Comparison of ENCODE assay signal across 16 cellular contexts in the genomic region with DNA sequence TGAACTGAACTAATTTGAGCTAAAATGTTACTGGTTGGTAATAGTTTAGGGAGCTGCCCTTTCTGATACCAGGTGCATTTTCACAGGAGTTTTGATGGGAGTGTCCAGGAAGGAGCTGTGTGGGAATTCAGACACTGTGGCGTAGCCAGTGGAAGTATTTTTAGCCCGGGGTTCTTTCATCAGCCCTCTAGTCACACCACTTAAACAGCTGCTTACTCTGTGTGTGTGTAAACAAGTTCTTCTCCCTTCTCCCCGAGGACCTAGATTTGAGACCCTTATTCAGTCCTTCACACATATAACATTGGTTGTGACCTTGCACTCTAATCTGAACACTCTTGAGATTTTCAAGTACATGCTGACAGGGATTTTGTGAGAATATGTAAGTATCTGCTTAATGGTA.
"Had no signal": no experiment of that assay in that cellular context is flagged by ENCODE, and none has a peak within 500 bp of the region (broad histone marks: within the 10 kb centered on the region; RNA-seq: fewer than 3 reads in every experiment).

No MANE protein-coding gene starts in this region.

- H3K4me3 ChIP-seq: tibial artery, vagina had no signal

- H3K27ac ChIP-seq: parathyroid adenoma, tibial artery, vagina had no signal

- H3K27ac Mint-ChIP-seq: activated naive CD4-positive, alpha-beta T cell treated with anti-CD3 and anti-CD28 coated beads, Interleukin-2, amount 50 U/mL, for 24 hours; dendritic cell treated with granulocyte-macrophage colony-stimulating factor and Interleukin-4, amounts not matched to agents 40 ng/mL and 50 ng/mL, for 4 days; effector memory CD8-positive, alpha-beta T cell; immature natural killer cell; stimulated activated memory B cell treated with anti-CD40 and anti-IgM and Interleukin-4, amounts not matched to agents 10 μg/mL and 1 μg/mL and 100 μg/mL, for 72 hours; T-helper 17 cell had no signal

- H3K27me3 Mint-ChIP-seq: activated naive CD4-positive, alpha-beta T cell treated with anti-CD3 and anti-CD28 coated beads, Interleukin-2, amount 50 U/mL, for 24 hours; brain; dendritic cell treated with granulocyte-macrophage colony-stimulating factor and Interleukin-4, amounts not matched to agents 40 ng/mL and 50 ng/mL, for 4 days; effector memory CD8-positive, alpha-beta T cell; stimulated activated memory B cell treated with anti-CD40 and anti-IgM and Interleukin-4, amounts not matched to agents 10 μg/mL and 1 μg/mL and 100 μg/mL, for 72 hours had no signal

- H3K36me3 ChIP-seq: tibial artery, vagina had no signal

- H3K79me2 ChIP-seq: parathyroid adenoma had no signal

- ATAC-seq: effector memory CD8-positive, alpha-beta T cell; stimulated activated memory B cell treated with anti-CD40 and anti-IgM and Interleukin-4, amounts not matched to agents 10 μg/mL and 1 μg/mL and 100 μg/mL, for 72 hours; T-helper 17 cell had no signal

- DNase-seq: activated CD4-positive, alpha-beta T cell treated with anti-CD3 and anti-CD28 coated beads, Interleukin-2, amount 50 U/mL, for 1 hour; activated CD4-positive, CD25-positive, alpha-beta regulatory T cell; activated T-cell treated with anti-CD3 and anti-CD28 coated beads for 4 hours; amniotic stem cell; cerebellar nuclear complex; effector memory CD8-positive, alpha-beta T cell; immature natural killer cell; left cardiac atrium; T-helper 17 cell; tibial artery had no signal

- H3K4me1 ChIP-seq: parathyroid adenoma, tibial artery, vagina had no signal

- H3K9me3 ChIP-seq: tibial artery, vagina had no signal

- H3K4me1 Mint-ChIP-seq: activated naive CD4-positive, alpha-beta T cell treated with anti-CD3 and anti-CD28 coated beads, Interleukin-2, amount 50 U/mL, for 24 hours; immature natural killer cell; stimulated activated memory B cell treated with anti-CD40 and anti-IgM and Interleukin-4, amounts not matched to agents 10 μg/mL and 1 μg/mL and 100 μg/mL, for 72 hours; T-helper 17 cell had no signal

- H3K36me3 Mint-ChIP-seq: activated naive CD4-positive, alpha-beta T cell treated with anti-CD3 and anti-CD28 coated beads, Interleukin-2, amount 50 U/mL, for 24 hours; brain; immature natural killer cell; stimulated activated memory B cell treated with anti-CD40 and anti-IgM and Interleukin-4, amounts not matched to agents 10 μg/mL and 1 μg/mL and 100 μg/mL, for 72 hours had no signal

- H3K4me3 Mint-ChIP-seq: activated naive CD4-positive, alpha-beta T cell treated with anti-CD3 and anti-CD28 coated beads, Interleukin-2, amount 50 U/mL, for 24 hours; dendritic cell treated with granulocyte-macrophage colony-stimulating factor and Interleukin-4, amounts not matched to agents 40 ng/mL and 50 ng/mL, for 4 days; effector memory CD8-positive, alpha-beta T cell; immature natural killer cell; stimulated activated memory B cell treated with anti-CD40 and anti-IgM and Interleukin-4, amounts not matched to agents 10 μg/mL and 1 μg/mL and 100 μg/mL, for 72 hours; T-helper 17 cell had no signal

- H2AFZ ChIP-seq: parathyroid adenoma had no signal

- H3K9me3 Mint-ChIP-seq: activated naive CD4-positive, alpha-beta T cell treated with anti-CD3 and anti-CD28 coated beads, Interleukin-2, amount 50 U/mL, for 24 hours; brain; dendritic cell treated with granulocyte-macrophage colony-stimulating factor and Interleukin-4, amounts not matched to agents 40 ng/mL and 50 ng/mL, for 4 days; effector memory CD8-positive, alpha-beta T cell; stimulated activated memory B cell treated with anti-CD40 and anti-IgM and Interleukin-4, amounts not matched to agents 10 μg/mL and 1 μg/mL and 100 μg/mL, for 72 hours had no signal

- H3K27me3 ChIP-seq: tibial artery, vagina had no signal

- H3K9ac ChIP-seq: parathyroid adenoma had no signal
